13 cellular contexts compared by ENCODE assay signal in genomic region chr9:117682955-117683710, GRCh38. TPM values are rescaled to one million over a fixed set of nuclear protein-coding genes. Genes with fewer than 3 reads are reported as not detected.
DNase-seq lines count a peak whose midpoint lies in the region; ATAC-seq and TF ChIP-seq lines count a peak whose summit lies in the region.
"Had no signal": no experiment of that assay in that cellular context is flagged by ENCODE, and none has a peak within 500 bp of the region (broad histone marks: within the 10 kb centered on the region; RNA-seq: fewer than 3 reads in every experiment).

No MANE protein-coding gene starts in this region.

- peaks cover 17% of the 10 kb centered on the region for H3K27me3 Mint-ChIP-seq in chondrocyte (ENCODE audit: low read depth)

- peak overlapping the region; percentile 59 for H3K4me2 ChIP-seq in osteoblast (ENCODE audit: insufficient read depth, low read length)

- no peaks in the 10 kb centered on the region for H3K9me3 ChIP-seq in osteoblast (ENCODE audit: low read depth, low read length)
- H3K9me3 ChIP-seq: esophagus squamous epithelium, left ventricle myocardium inferior, right atrium auricular region had no signal

- no peaks in the 10 kb centered on the region for H3K36me3 ChIP-seq in osteoblast (ENCODE audit: insufficient read depth, low read length)
- H3K36me3 ChIP-seq: esophagus squamous epithelium, left ventricle myocardium inferior, right atrium auricular region had no signal

- H3K27ac ChIP-seq in osteoblast (ENCODE audit: low read depth, low read length): peak overlapping the region; percentile 12
- H3K27ac ChIP-seq in RWPE1: no peak overlapping the region
- H3K27ac ChIP-seq: esophagus squamous epithelium, left ventricle myocardium inferior, right atrium auricular region had no signal

- ATAC-seq in GM19351 (IDR thresholded peaks at IDR 0.05; ENCODE audit: unreplicated experiment) (peak; percentile 82), HG02623 (IDR thresholded peaks at IDR 0.05; ENCODE audit: unreplicated experiment) (peak; percentile 63), HG03520 (IDR thresholded peaks at IDR 0.05; ENCODE audit: unreplicated experiment) (peak; percentile 75)

- H3K9me3 Mint-ChIP-seq in chondrocyte (ENCODE audit: low read depth): peaks cover 4% of the 10 kb centered on the region

- CTCF ChIA-PET in RWPE1 (lab: Yijun Ruan, JAX): interaction anchor here (0.6 to 1.4 kb wide), 2 partner anchors 19 to 987 kb away, joined by 4 to 5 read pairs; no protein-coding TSS in a partner anchor

- H3K79me2 ChIP-seq in osteoblast (ENCODE audit: insufficient read depth, low read length): no peaks in the 10 kb centered on the region

- no peaks in the 10 kb centered on the region for H3K27me3 ChIP-seq in osteoblast (ENCODE audit: insufficient read depth, low read length)
- H3K27me3 ChIP-seq: esophagus squamous epithelium, right atrium auricular region had no signal

- peaks cover 18% of the 10 kb centered on the region for H3K4me1 ChIP-seq in osteoblast (ENCODE audit: insufficient read depth, low read length)
- H3K4me1 ChIP-seq: esophagus squamous epithelium, right atrium auricular region had no signal

- POLR2A ChIA-PET in RWPE1 (lab: Yijun Ruan, JAX; ENCODE audit: low non-redundant PET): no interaction called here

- H3K4me3 Mint-ChIP-seq in chondrocyte (ENCODE audit: unreplicated experiment): no peak overlapping the region
- H3K4me3 Mint-ChIP-seq: H9 had no signal

- TF ChIP-seq CTCF in osteoblast (IDR thresholded peaks at IDR 0.05; ENCODE audit: extremely low read depth, low read depth, low read length): no peak
- no peak for TF ChIP-seq CTCF in chondrocyte (IDR thresholded peaks at IDR 0.05)
- no peak for TF ChIP-seq CTCF in RWPE1 (conservative IDR thresholded peaks at IDR 0.05; ENCODE audit: low read depth)

- H3K4me3 ChIP-seq in osteoblast (ENCODE audit: insufficient read depth, low read length): no peak overlapping the region
- H3K4me3 ChIP-seq: esophagus squamous epithelium, left ventricle myocardium inferior, right atrium auricular region had no signal

- H4K20me1 ChIP-seq in osteoblast (ENCODE audit: insufficient read depth, low read length): no peaks in the 10 kb centered on the region

- peaks cover 13% of the 10 kb centered on the region for H3K4me1 Mint-ChIP-seq in chondrocyte (ENCODE audit: low read depth)

- peak overlapping the region; percentile 13 for H2AFZ ChIP-seq in osteoblast (ENCODE audit: low read length)

- DNase-seq in osteoblast (ENCODE audit: insufficient read length, low spot score, missing footprints): no peak
- DNase-seq in activated CD4-positive, alpha-beta T cell treated with anti-CD3 and anti-CD28 coated beads for 1 hour: no peak
- DNase-seq in chondrocyte (ENCODE audit: low spot score): no peak
- no peak for DNase-seq in RWPE1 (ENCODE audit: low spot score)
- DNase-seq: activated CD4-positive, CD25-positive, alpha-beta regulatory T cell treated with anti-CD3 and anti-CD28 coated beads, Interleukin-2, amount 50 U/mL, for 72 hours; esophagus squamous epithelium; H9; left ventricle myocardium inferior; stimulated activated CD8-positive, alpha-beta memory T cell treated with anti-CD3 and anti-CD28 coated beads, Interleukin-4, amount 100 ng/mL, for 48 hours had no signal

- no peak overlapping the region for H3K27ac Mint-ChIP-seq in chondrocyte (ENCODE audit: unreplicated experiment)
- H3K27ac Mint-ChIP-seq: H9 had no signal

- H3K36me3 Mint-ChIP-seq in chondrocyte (ENCODE audit: low read depth): peaks cover under 1% of the 10 kb centered on the region

RNA-seq across cellular contexts. Expression of gene TLR4, which starts 21.1 kb away (rescaled TPM):
- total RNA-seq in osteoblast: 44.2 and 46.7 TPM in 2 replicates
- 9.5 to 13.6 TPM (median 11.6 TPM) in 3 replicates for total RNA-seq in chondrocyte
